ENCODE assay signal across 8 cellular contexts in genomic region chr2:170928036-170928823, GRCh38. TPM values are rescaled to one million over a fixed set of nuclear protein-coding genes. Genes with fewer than 3 reads are reported as not detected.
DNase-seq lines count a peak whose midpoint lies in the region; ATAC-seq and TF ChIP-seq lines count a peak whose summit lies in the region.

No MANE protein-coding gene starts in this region.

- 53 to 58% (median 56%) methylated on average over 17 of the region's 17 CpGs for WGBS in psoas muscle, 3 donors

- peaks cover 40% of the 10 kb centered on the region for H3K79me2 ChIP-seq in Karpas-422 (ENCODE audit: low read length)

- H3K9ac ChIP-seq in Karpas-422 (ENCODE audit: low read length) = peak overlapping the region; percentile 70

- H3K27me3 ChIP-seq in Karpas-422 (ENCODE audit: low read length) (no peaks in the 10 kb centered on the region), psoas muscle (ENCODE audit: insufficient read depth in 3 of 3, low read length in 2 of 3) (no peaks in the 10 kb centered on the region)

- H3K4me3 ChIP-seq in Karpas-422 (ENCODE audit: low read length) = peak overlapping the region; percentile 62
- H3K4me3 ChIP-seq in foreskin fibroblast (ENCODE audit: low read depth in 1 of 2, low read length in 2 of 2) = peak overlapping the region; percentile 42 to 55
- peak overlapping the region; percentile 94 for H3K4me3 ChIP-seq in psoas muscle

- peak overlapping the region; percentile 65 for H3K27ac ChIP-seq in Karpas-422 (ENCODE audit: low read length)
- H3K27ac ChIP-seq in psoas muscle = peak overlapping the region; percentile 98

- H3K4me3 Mint-ChIP-seq in activated B cell treated with CpG ODN at 0.5 μM for 24 hours = peak overlapping the region; percentile 90

- H3K9me3 ChIP-seq in Karpas-422 (ENCODE audit: low read length) = peaks cover 10% of the 10 kb centered on the region
- H3K9me3 ChIP-seq in psoas muscle = no peaks in the 10 kb centered on the region

- H3K27ac Mint-ChIP-seq in activated B cell treated with CpG ODN at 0.5 μM for 24 hours = peak overlapping the region; percentile 88

- CTCF ChIA-PET in activated B cell treated with CpG ODN at 0.5 μM for 24 hours (lab: Charles Lee) = interaction anchor here (0.7 to 3.0 kb wide), 14 partner anchors 10 to 519 kb away, joined by 3 to 14 read pairs (median 4); partner anchors contain the start of genes DCAF17 and METTL8

- H3K27me3 Mint-ChIP-seq in activated B cell treated with CpG ODN at 0.5 μM for 24 hours = no peaks in the 10 kb centered on the region

- peaks cover 36% of the 10 kb centered on the region for H3K4me1 Mint-ChIP-seq in activated B cell treated with CpG ODN at 0.5 μM for 24 hours

- H3K4me2 ChIP-seq in Karpas-422 (ENCODE audit: low read depth, low read length, poor library complexity, severe bottlenecking) = peak overlapping the region; percentile 78

- peaks cover 25% of the 10 kb centered on the region for H4K20me1 ChIP-seq in Karpas-422 (ENCODE audit: insufficient read depth, low read depth, low read length)

- H3K9me3 Mint-ChIP-seq in activated B cell treated with CpG ODN at 0.5 μM for 24 hours = peaks cover 2% of the 10 kb centered on the region

- DNase-seq in DMS153 (lab: John Stamatoyannopoulos, UW) (peak; percentile 27), DMS153 treated with DMSO at 0.1 percent for 48 hours (lab: John Stamatoyannopoulos, UW; ENCODE audit: unreplicated experiment) (no peak), Karpas-422 (peak; percentile 48), activated B cell treated with CpG ODN at 0.5 μM for 24 hours (no peak), foreskin fibroblast (peak in 1 of 2 donors; percentile 8), psoas muscle (no peak)

- H3K4me1 ChIP-seq in Karpas-422 (ENCODE audit: low read length) (peaks cover 39% of the 10 kb centered on the region), psoas muscle (peaks cover 31% of the 10 kb centered on the region)

- intact Hi-C loops in activated B cell treated with CpG ODN at 0.5 μM for 24 hours (cut with micrococcal nuclease) = loop anchor here (1.0 to 10.0 kb wide), 8 partner anchors 391 to 1627 kb away; partner anchors contain the start of genes DLX2, HAT1, PPIG and SLC25A12
- intact Hi-C loops in psoas muscle (cut with DNase I) = loop anchor here in 1 of 2 donors (2.0 kb wide), 1 partner anchor 489 kb away; no protein-coding TSS in a partner anchor

- H3K36me3 ChIP-seq in Karpas-422 (ENCODE audit: insufficient read depth, low read length) (no peaks in the 10 kb centered on the region), psoas muscle (ENCODE audit: insufficient read depth in 1 of 2, low read depth in 1 of 2) (no peaks in the 10 kb centered on the region)

- POLR2A ChIA-PET in activated B cell treated with CpG ODN at 0.5 μM for 24 hours (lab: Charles Lee) = interaction anchor here (0.8 to 3.3 kb wide), 11 partner anchors 22 to 1510 kb away, joined by 3 to 21 read pairs (median 4); partner anchors contain the start of genes DCAF17, ERICH2 and METTL8

- H3K36me3 Mint-ChIP-seq in activated B cell treated with CpG ODN at 0.5 μM for 24 hours (ENCODE audit: low read depth) = peaks cover 3% of the 10 kb centered on the region

- ATAC-seq in activated B cell treated with CpG ODN at 0.5 μM for 24 hours (ENCODE audit: low read depth) (no peak), psoas muscle (no peak), HG03565 (IDR thresholded peaks at IDR 0.05; ENCODE audit: unreplicated experiment) (no peak), GM19035 (IDR thresholded peaks at IDR 0.05; ENCODE audit: unreplicated experiment) (no peak)

- H2AFZ ChIP-seq in Karpas-422 (ENCODE audit: low read length) = peak overlapping the region; percentile 52

- H3K9me2 ChIP-seq in Karpas-422 (replicated peaks; ENCODE audit: insufficient read depth, low read length) = no peaks in the 10 kb centered on the region

- TF ChIP-seq CTCF in activated B cell treated with CpG ODN at 0.5 μM for 24 hours (IDR thresholded peaks at IDR 0.05) (no peak), foreskin fibroblast (IDR thresholded peaks at IDR 0.05; ENCODE audit: low read depth, low read length) (no peak), psoas muscle (IDR thresholded peaks at IDR 0.05) (no peak)

RNA-seq across cellular contexts. Expression of gene GORASP2, which starts 0.8 kb away (rescaled TPM):
- total RNA-seq in Karpas-422 (2014; rRNA removed; shearing (Covaris generic); ENCODE audit: low replicate concordance) = 24.0 and 34.3 TPM in 2 replicates
- total RNA-seq in activated B cell treated with CpG ODN at 0.5 μM for 24 hours (60.7 and 69.7 TPM in 2 replicates), psoas muscle (10 to 100 TPM; 46.6 to 64.4 (median 53.2) TPM)
- polyA plus RNA-seq in psoas muscle = 10 to 100 TPM; 37.8 to 76.9 (median 48.2) TPM

Comparison
In these comparisons a context has a peak if more than half of its experiments do, and no peak if none do; other contexts are left out.
1. DNase-seq: peak in DMS153 (single experiment) and Karpas-422 (single experiment); none in DMS153 treated with DMSO at 0.1 percent for 48 hours (single experiment), activated B cell treated with CpG ODN at 0.5 μM for 24 hours (single experiment) and psoas muscle (0 of 2).
2. Peak in every context shown above with its lines, with median percentiles within 50 percentile points of each other: H3K4me3 ChIP-seq.